Comparison of ENCODE assay signal across 8 cellular contexts in genomic region chr11:128522943-128523518, GRCh38.
DNase-seq lines count a peak whose midpoint lies in the region; ATAC-seq, FAIRE-seq and TF ChIP-seq lines count a peak whose summit lies in the region.

No MANE protein-coding gene starts in this region.

- WGBS in GM23248 (ENCODE audit: low coverage in 1 of 2, low lambda C conversion rate in 2 of 2, missing lambda C conversion rate in 2 of 2), 2 experiments, result 2 to 3% methylated on average over 6 of the region's 6 CpGs

- no peaks in the 10 kb centered on the region for H3K9me2 ChIP-seq in GM23248 (ENCODE audit: insufficient read depth)

- FAIRE-seq in D721Med (lab: Jason Lieb, UNC), result no peak

- peak overlapping the region; percentile 86 for H3K4me3 Mint-ChIP-seq in dendritic cell treated with granulocyte-macrophage colony-stimulating factor and Interleukin-4, amounts not matched to agents 40 ng/mL and 50 ng/mL, for 4 days

- no peak for TF ChIP-seq CTCF in neutrophil (IDR thresholded peaks at IDR 0.05)
- TF ChIP-seq CTCF in D721Med (IDR thresholded peaks at IDR 0.05; ENCODE audit: insufficient read depth, missing control alignments), result no peak

- peaks cover 52% of the 10 kb centered on the region for H3F3A ChIP-seq in GM23248 (ENCODE audit: insufficient read depth)

- peaks cover 40% of the 10 kb centered on the region for H3K79me2 ChIP-seq in GM23248 (ENCODE audit: insufficient read depth)

- peaks cover 11% of the 10 kb centered on the region; the same call in 1 of the 2 replicates for H4K20me1 ChIP-seq in GM23248 (ENCODE audit: insufficient read depth)

- peak overlapping the region; percentile 100 for H3K9ac ChIP-seq in GM23248

- no peak overlapping the region for H2AFZ ChIP-seq in GM23248

- no peaks in the 10 kb centered on the region for H3K9me3 ChIP-seq in GM23248 (ENCODE audit: low read depth)
- H3K9me3 ChIP-seq in neutrophil, result no peaks in the 10 kb centered on the region

- ATAC-seq in HG03196 (IDR thresholded peaks at IDR 0.05; ENCODE audit: unreplicated experiment) (no peak), GM19351 (IDR thresholded peaks at IDR 0.05; ENCODE audit: unreplicated experiment) (no peak)

- H3K27me3 ChIP-seq in GM23248 (replicated peaks; ENCODE audit: insufficient read depth) (no peaks in the 10 kb centered on the region), neutrophil (no peaks in the 10 kb centered on the region)

- in situ Hi-C loops in GM23248 (cut with MboI), result loop anchor here (25.0 kb wide), 1 partner anchor 486 kb away; no protein-coding TSS in a partner anchor

- peak; percentile 57 for DNase-seq in GM23248
- DNase-seq in T-helper 9 cell, result peak; percentile 51
- DNase-seq in NCI-H446 (lab: John Stamatoyannopoulos, UW), result no peak
- no peak for DNase-seq in D721Med (ENCODE audit: insufficient read length, low spot score)

- H3K36me3 Mint-ChIP-seq in dendritic cell treated with granulocyte-macrophage colony-stimulating factor and Interleukin-4, amounts not matched to agents 40 ng/mL and 50 ng/mL, for 4 days (ENCODE audit: low read depth), result no peaks in the 10 kb centered on the region

- peaks cover 12% of the 10 kb centered on the region for H3K27me3 Mint-ChIP-seq in dendritic cell treated with granulocyte-macrophage colony-stimulating factor and Interleukin-4, amounts not matched to agents 40 ng/mL and 50 ng/mL, for 4 days

- H3K4me3 ChIP-seq in GM23248 (peak overlapping the region; percentile 99), neutrophil (ENCODE audit: low read depth in 1 of 2, low read length in 1 of 2) (peak overlapping the region; percentile 87 to 89)

- H3K27ac ChIP-seq in GM23248, result peak overlapping the region; percentile 99
- peak overlapping the region; percentile 92 for H3K27ac ChIP-seq in neutrophil

- H3K4me1 ChIP-seq in GM23248 (ENCODE audit: insufficient read depth), result peaks cover 39% of the 10 kb centered on the region
- H3K4me1 ChIP-seq in neutrophil (ENCODE audit: control insufficient read depth in 1 of 2, insufficient read depth in 1 of 2, low read depth in 1 of 2, low read length in 1 of 2), result peaks cover 51 to 60% of the 10 kb centered on the region in 2 experiments

- H3K27ac Mint-ChIP-seq in dendritic cell treated with granulocyte-macrophage colony-stimulating factor and Interleukin-4, amounts not matched to agents 40 ng/mL and 50 ng/mL, for 4 days, result peak overlapping the region; percentile 88

- 0 out of 2 replicates have a peak, but pooled peaks cover 7% of the 10 kb centered on the region for H3K36me3 ChIP-seq in GM23248 (ENCODE audit: low read depth)
- H3K36me3 ChIP-seq in neutrophil, result no peaks in the 10 kb centered on the region

- no peaks in the 10 kb centered on the region for H3K9me3 Mint-ChIP-seq in dendritic cell treated with granulocyte-macrophage colony-stimulating factor and Interleukin-4, amounts not matched to agents 40 ng/mL and 50 ng/mL, for 4 days

- H3K4me2 ChIP-seq in GM23248 (ENCODE audit: unreplicated experiment), result peak overlapping the region; percentile 83

- peaks cover 41% of the 10 kb centered on the region for H3K4me1 Mint-ChIP-seq in dendritic cell treated with granulocyte-macrophage colony-stimulating factor and Interleukin-4, amounts not matched to agents 40 ng/mL and 50 ng/mL, for 4 days (ENCODE audit: low read depth)

- intact Hi-C loops in dendritic cell treated with granulocyte-macrophage colony-stimulating factor and Interleukin-4, amounts not matched to agents 40 ng/mL and 50 ng/mL, for 4 days (cut with micrococcal nuclease), result loop anchor here (2.0 to 5.0 kb wide), 2 partner anchors 30 to 104 kb away; no protein-coding TSS in a partner anchor

Comparison
In these comparisons a context has a peak if more than half of its experiments do, and no peak if none do; other contexts are left out.
1. DNase-seq: peak in GM23248 (single experiment) and T-helper 9 cell (single experiment); none in NCI-H446 (0 of 2) and D721Med (single experiment).